9 cellular contexts compared by ENCODE assay signal in genomic region chr12:123971449-123971769, GRCh38. TPM values are rescaled to one million over a fixed set of nuclear protein-coding genes. Genes with fewer than 3 reads are reported as not detected.
DNase-seq lines count a peak whose midpoint lies in the region; ATAC-seq and TF ChIP-seq lines count a peak whose summit lies in the region.
"Had no signal": no experiment of that assay in that cellular context is flagged by ENCODE, and none has a peak within 500 bp of the region (broad histone marks: within the 10 kb centered on the region; RNA-seq: fewer than 3 reads in every experiment).

No MANE protein-coding gene starts in this region.

- H3K9me3 ChIP-seq in T-helper 17 cell (ENCODE audit: control insufficient read depth, low read length, poor library complexity, severe bottlenecking) = no peaks in the 10 kb centered on the region
- H3K9me3 ChIP-seq in gastrocnemius medialis = no peaks in the 10 kb centered on the region

- peak overlapping the region; percentile 90 for H3K4me3 ChIP-seq in GM08714 (ENCODE audit: low read length)
- peak overlapping the region; percentile 72 for H3K4me3 ChIP-seq in fibroblast of pulmonary artery (replicated peaks; ENCODE audit: low read depth, low read length)
- peak overlapping the region; percentile 68 to 94 (median 90) for H3K4me3 ChIP-seq in gastrocnemius medialis

- peak overlapping the region; percentile 94 for H3K4me3 Mint-ChIP-seq in T-helper 17 cell

- no peaks in the 10 kb centered on the region for H3K27me3 ChIP-seq in gastrocnemius medialis

- H3K4me1 ChIP-seq in gastrocnemius medialis = peaks cover 10 to 13% of the 10 kb centered on the region in 2 donors

- DNase-seq in T-helper 17 cell (no peak), fibroblast of pulmonary artery (ENCODE audit: low read depth) (no peak), gastrocnemius medialis (no peak), HCEC 1CT (no peak), NCI-H526 treated with DMSO at 0.1 percent for 48 hours (lab: John Stamatoyannopoulos, UW) (no peak)
- DNase-seq in stimulated activated CD4-positive, alpha-beta T cell treated with anti-CD3 and anti-CD28 coated beads, Interleukin-2, amount 100 ng/mL, for 48 hours = no peak

- peaks cover 8% of the 10 kb centered on the region for H3K36me3 Mint-ChIP-seq in T-helper 17 cell (ENCODE audit: low read depth)

- H3K27ac Mint-ChIP-seq in T-helper 17 cell = peak overlapping the region; percentile 84

- peaks cover 29% of the 10 kb centered on the region for H3K4me1 Mint-ChIP-seq in T-helper 17 cell

- no peaks in the 10 kb centered on the region for H3K27me3 Mint-ChIP-seq in T-helper 17 cell

- no peak for TF ChIP-seq CTCF in fibroblast of pulmonary artery (IDR thresholded peaks at IDR 0.05; ENCODE audit: low read length, missing control alignments)
- TF ChIP-seq CTCF in gastrocnemius medialis (IDR thresholded peaks at IDR 0.05 in 4 of 5, conservative IDR thresholded peaks at IDR 0.05 in 1 of 5) = no peak

- in situ Hi-C loops in gastrocnemius medialis (cut with MboI; ENCODE audit: low sequenced_read_pairs in 4 of 4) = no loop called here

- peaks cover 0 to 7% of the 10 kb centered on the region in 2 donors for H3K36me3 ChIP-seq in gastrocnemius medialis

- TF ChIP-seq POLR2A in gastrocnemius medialis (IDR thresholded peaks at IDR 0.05) = no peak

- H3K27ac ChIP-seq in gastrocnemius medialis = peak overlapping the region; percentile 91 to 92 (median 92)

- intact Hi-C loops in gastrocnemius medialis (cut with DNase I; ENCODE audit: low total_unique reads) = no loop called here

- ATAC-seq in T-helper 17 cell (no peak), gastrocnemius medialis (no peak), HG02798 (IDR thresholded peaks at IDR 0.05; ENCODE audit: poor library complexity, unreplicated experiment) (no peak)
- ATAC-seq: activated CD4-positive, CD25-positive, alpha-beta regulatory T cell treated with anti-CD3 and anti-CD28 coated beads, Interleukin-2, amount 50 U/mL, for 24 hours had no signal

RNA-seq across cellular contexts. Expression of gene CCDC92, which starts 1.2 kb away (rescaled TPM):
- total RNA-seq in T-helper 17 cell = 10 to 100 TPM; 30.1 to 46.4 TPM
- 10 to 100 TPM; 21.1 to 29.1 (median 23.7) TPM for total RNA-seq in gastrocnemius medialis

RNA-seq across cellular contexts. Expression of gene ZNF664, which starts 1.6 kb away (rescaled TPM):
- total RNA-seq in T-helper 17 cell (10 to 100 TPM; 33.7 to 42.1 TPM), gastrocnemius medialis (10 to 100 TPM; 18.1 to 37.0 (median 32.6) TPM)
